In the genomic region with DNA sequence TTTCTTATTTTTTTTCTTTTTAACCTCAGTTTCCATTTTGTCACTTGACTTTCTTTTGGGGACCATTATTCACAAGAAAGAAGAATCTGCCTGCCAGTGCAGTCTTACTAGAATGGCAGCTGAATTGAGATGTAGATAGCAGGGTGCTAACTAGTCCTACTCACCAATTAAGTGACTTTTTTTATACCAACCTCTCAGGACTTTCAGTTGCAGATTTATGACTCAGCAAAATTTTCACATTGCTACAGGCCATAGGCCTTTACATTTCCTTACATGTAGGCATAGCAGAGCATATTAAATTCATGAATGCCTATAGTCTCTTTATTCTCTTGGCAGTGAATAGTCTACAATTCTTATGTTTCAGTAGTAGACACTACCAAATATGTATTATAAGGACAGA, we compare ENCODE assay signal across 1 cellular context.
TF ChIP-seq lines count a peak whose summit lies in the region.

No MANE protein-coding gene starts in this region.

TF ChIP-seq in K562, 482 proteins besides CTCF, POLR2A, EP300 and RAD21 (continued from another document):
- TF ChIP-seq TSHZ1 (CRISPR knock-in tag; IDR thresholded peaks at IDR 0.05) = no peak
- no peak for TF ChIP-seq CCNT2 (IDR thresholded peaks at IDR 0.05; ENCODE audit: borderline replicate concordance, extremely low read depth, insufficient read length, low read depth, low read length)
- no peak for TF ChIP-seq TBL1XR1 (IDR thresholded peaks at IDR 0.05; ENCODE audit: low read length in 2 of 2)
- peak; percentile 97 for TF ChIP-seq ZNF316 (IDR thresholded peaks at IDR 0.05)
- TF ChIP-seq TAF7 (tag; IDR thresholded peaks at IDR 0.05) = no peak
- TF ChIP-seq CREM (IDR thresholded peaks at IDR 0.05; ENCODE audit: low read depth) = no peak
- no peak for TF ChIP-seq SIN3B (IDR thresholded peaks at IDR 0.05; ENCODE audit: low read depth)
- no peak for TF ChIP-seq POLR3G (IDR thresholded peaks at IDR 0.05; ENCODE audit: extremely low read depth, insufficient read length, insufficient replicate concordance)
- TF ChIP-seq ZNF124 (CRISPR knock-in tag; IDR thresholded peaks at IDR 0.05) = no peak
- TF ChIP-seq E2F3 (CRISPR knock-in tag; IDR thresholded peaks at IDR 0.05) = no peak
- no peak for TF ChIP-seq KDM1A (IDR thresholded peaks at IDR 0.05)
- TF ChIP-seq MAFG (tag; conservative IDR thresholded peaks at IDR 0.05) = peak; percentile 96
- TF ChIP-seq, protein P1, sequence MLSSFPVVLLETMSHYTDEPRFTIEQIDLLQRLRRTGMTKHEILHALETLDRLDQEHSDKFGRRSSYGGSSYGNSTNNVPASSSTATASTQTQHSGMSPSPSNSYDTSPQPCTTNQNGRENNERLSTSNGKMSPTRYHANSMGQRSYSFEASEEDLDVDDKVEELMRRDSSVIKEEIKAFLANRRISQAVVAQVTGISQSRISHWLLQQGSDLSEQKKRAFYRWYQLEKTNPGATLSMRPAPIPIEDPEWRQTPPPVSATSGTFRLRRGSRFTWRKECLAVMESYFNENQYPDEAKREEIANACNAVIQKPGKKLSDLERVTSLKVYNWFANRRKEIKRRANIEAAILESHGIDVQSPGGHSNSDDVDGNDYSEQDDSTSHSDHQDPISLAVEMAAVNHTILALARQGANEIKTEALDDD (IDR thresholded peaks at IDR 0.05) = peak; percentile 94
- no peak for TF ChIP-seq ZBTB40 (IDR thresholded peaks at IDR 0.05)
- no peak for TF ChIP-seq ZBTB40 (CRISPR knock-in tag; IDR thresholded peaks at IDR 0.05)
- TF ChIP-seq NELFE (IDR thresholded peaks at IDR 0.05; ENCODE audit: insufficient read depth, insufficient read length) = no peak
- no peak for TF ChIP-seq ARID2 (IDR thresholded peaks at IDR 0.05)
- no peak for TF ChIP-seq ZNF41 (CRISPR knock-in tag; conservative IDR thresholded peaks at IDR 0.05)
- TF ChIP-seq ZNF12 (CRISPR knock-in tag; IDR thresholded peaks at IDR 0.05) = no peak
- TF ChIP-seq, protein P2, sequence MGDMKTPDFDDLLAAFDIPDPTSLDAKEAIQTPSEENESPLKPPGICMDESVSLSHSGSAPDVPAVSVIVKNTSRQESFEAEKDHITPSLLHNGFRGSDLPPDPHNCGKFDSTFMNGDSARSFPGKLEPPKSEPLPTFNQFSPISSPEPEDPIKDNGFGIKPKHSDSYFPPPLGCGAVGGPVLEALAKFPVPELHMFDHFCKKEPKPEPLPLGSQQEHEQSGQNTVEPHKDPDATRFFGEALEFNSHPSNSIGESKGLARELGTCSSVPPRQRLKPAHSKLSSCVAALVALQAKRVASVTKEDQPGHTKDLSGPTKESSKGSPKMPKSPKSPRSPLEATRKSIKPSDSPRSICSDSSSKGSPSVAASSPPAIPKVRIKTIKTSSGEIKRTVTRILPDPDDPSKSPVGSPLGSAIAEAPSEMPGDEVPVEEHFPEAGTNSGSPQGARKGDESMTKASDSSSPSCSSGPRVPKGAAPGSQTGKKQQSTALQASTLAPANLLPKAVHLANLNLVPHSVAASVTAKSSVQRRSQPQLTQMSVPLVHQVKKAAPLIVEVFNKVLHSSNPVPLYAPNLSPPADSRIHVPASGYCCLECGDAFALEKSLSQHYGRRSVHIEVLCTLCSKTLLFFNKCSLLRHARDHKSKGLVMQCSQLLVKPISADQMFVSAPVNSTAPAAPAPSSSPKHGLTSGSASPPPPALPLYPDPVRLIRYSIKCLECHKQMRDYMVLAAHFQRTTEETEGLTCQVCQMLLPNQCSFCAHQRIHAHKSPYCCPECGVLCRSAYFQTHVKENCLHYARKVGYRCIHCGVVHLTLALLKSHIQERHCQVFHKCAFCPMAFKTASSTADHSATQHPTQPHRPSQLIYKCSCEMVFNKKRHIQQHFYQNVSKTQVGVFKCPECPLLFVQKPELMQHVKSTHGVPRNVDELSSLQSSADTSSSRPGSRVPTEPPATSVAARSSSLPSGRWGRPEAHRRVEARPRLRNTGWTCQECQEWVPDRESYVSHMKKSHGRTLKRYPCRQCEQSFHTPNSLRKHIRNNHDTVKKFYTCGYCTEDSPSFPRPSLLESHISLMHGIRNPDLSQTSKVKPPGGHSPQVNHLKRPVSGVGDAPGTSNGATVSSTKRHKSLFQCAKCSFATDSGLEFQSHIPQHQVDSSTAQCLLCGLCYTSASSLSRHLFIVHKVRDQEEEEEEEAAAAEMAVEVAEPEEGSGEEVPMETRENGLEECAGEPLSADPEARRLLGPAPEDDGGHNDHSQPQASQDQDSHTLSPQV (IDR thresholded peaks at IDR 0.05) = 0 out of 2 replicates have a peak, but pooled peaks have one; percentile 20
- TF ChIP-seq ZNF57 (CRISPR knock-in tag; IDR thresholded peaks at IDR 0.05) = no peak
- no peak for TF ChIP-seq ESRRB (CRISPR knock-in tag; IDR thresholded peaks at IDR 0.05; ENCODE audit: borderline replicate concordance)
- 0 out of 2 replicates have a peak, but pooled peaks have one; percentile 26 for TF ChIP-seq SMARCA4 (IDR thresholded peaks at IDR 0.05)
- TF ChIP-seq DDX20 (tag; IDR thresholded peaks at IDR 0.05; ENCODE audit: low read depth) = no peak
